24 cellular contexts compared by ENCODE assay signal in the genomic region with DNA sequence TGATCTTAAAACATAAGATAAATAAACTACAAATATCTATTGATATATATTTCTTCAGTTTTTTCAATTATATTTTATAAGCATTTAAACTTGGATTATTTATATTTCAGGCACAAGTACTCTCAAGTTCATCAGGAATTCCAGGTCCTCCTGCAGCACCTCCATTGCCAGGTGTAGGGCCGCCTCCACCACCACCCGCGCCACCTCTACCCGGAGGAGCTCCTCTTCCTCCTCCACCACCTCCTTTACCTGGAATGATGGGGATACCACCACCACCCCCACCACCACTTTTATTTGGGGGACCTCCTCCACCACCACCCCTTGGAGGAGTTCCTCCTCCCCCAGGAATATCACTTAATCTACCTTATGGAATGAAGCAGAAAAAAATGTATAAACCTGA.
"Had no signal": no experiment of that assay in that cellular context is flagged by ENCODE, and none has a peak within 500 bp of the region (broad histone marks: within the 10 kb centered on the region; RNA-seq: fewer than 3 reads in every experiment).

No MANE protein-coding gene starts in this region.

- H3K27ac Mint-ChIP-seq: stimulated activated effector memory CD8-positive, alpha-beta T cell treated with anti-CD3 and anti-CD28 coated beads, Interleukin-12 subunit alpha, Interleukin-12 subunit beta, amount 100 ng/mL, for 72 hours; stimulated activated memory B cell treated with anti-CD40 and anti-IgM and Interleukin-4, amounts not matched to agents 10 μg/mL and 1 μg/mL and 100 μg/mL, for 72 hours; stimulated activated naive B cell treated with anti-CD40 and anti-IgM and Interleukin-4, amounts not matched to agents 10 μg/mL and 1 μg/mL and 100 μg/mL, for 72 hours; stimulated activated naive CD8-positive, alpha-beta T cell treated with anti-CD3 and anti-CD28 coated beads, Interleukin-15, amount 100 ng/mL, for 72 hours; stimulated activated naive CD8-positive, alpha-beta T cell treated with anti-CD3 and anti-CD28 coated beads, Interleukin-15, Interleukin-2, amounts not matched to agents 100 ng/mL and 50 ng/mL, for 24 hours; type B pancreatic cell had no signal

- H3K4me3 Mint-ChIP-seq: stimulated activated effector memory CD8-positive, alpha-beta T cell treated with anti-CD3 and anti-CD28 coated beads, Interleukin-12 subunit alpha, Interleukin-12 subunit beta, amount 100 ng/mL, for 72 hours; stimulated activated memory B cell treated with anti-CD40 and anti-IgM and Interleukin-4, amounts not matched to agents 10 μg/mL and 1 μg/mL and 100 μg/mL, for 72 hours; stimulated activated naive B cell treated with anti-CD40 and anti-IgM and Interleukin-4, amounts not matched to agents 10 μg/mL and 1 μg/mL and 100 μg/mL, for 72 hours; stimulated activated naive CD8-positive, alpha-beta T cell treated with anti-CD3 and anti-CD28 coated beads, Interleukin-15, amount 100 ng/mL, for 72 hours; stimulated activated naive CD8-positive, alpha-beta T cell treated with anti-CD3 and anti-CD28 coated beads, Interleukin-15, Interleukin-2, amounts not matched to agents 100 ng/mL and 50 ng/mL, for 24 hours; type B pancreatic cell had no signal

- DNase-seq: stimulated activated CD4-positive, alpha-beta T cell treated with anti-CD3 and anti-CD28 coated beads, Interleukin-2, amount 100 ng/mL, for 48 hours; stimulated activated CD4-positive, alpha-beta T cell treated with anti-CD3 and anti-CD28 coated beads, Interleukin-4, amount 100 ng/mL, for 1 hour; stimulated activated CD4-positive, alpha-beta T cell treated with anti-CD3 and anti-CD28 coated beads, Interleukin-4, amount 100 ng/mL, for 24 hours; stimulated activated CD4-positive, alpha-beta T cell treated with anti-CD3 and anti-CD28 coated beads, Interleukin-4, amount 100 ng/mL, for 4 hours; stimulated activated CD8-positive, alpha-beta memory T cell treated with anti-CD3 and anti-CD28 coated beads, Interleukin-4, amount 100 ng/mL, for 48 hours; stimulated activated naive B cell treated with anti-CD40 and anti-IgM and Interleukin-4, amounts not matched to agents 10 μg/mL and 1 μg/mL and 100 μg/mL, for 72 hours; stimulated activated naive CD4-positive, alpha-beta T cell; stimulated activated naive CD4-positive, alpha-beta T cell treated with Interleukin-2 at 50 U/mL for 16 hours; stimulated activated naive CD8-positive, alpha-beta T cell treated with anti-CD3 and anti-CD28 coated beads, Interleukin-15, amount 100 ng/mL, for 72 hours; stimulated activated naive CD8-positive, alpha-beta T cell treated with anti-CD3 and anti-CD28 coated beads, Interleukin-15, Interleukin-2, amounts not matched to agents 100 U/mL and 50 U/mL, for 24 hours; stomach; substantia nigra; testis; thyroid gland; tibial artery; transverse colon; trophoblast cell; upper lobe of right lung; uterus had no signal

- FAIRE-seq: urothelium cell line had no signal

- H3K27me3 Mint-ChIP-seq: stimulated activated memory B cell treated with anti-CD40 and anti-IgM and Interleukin-4, amounts not matched to agents 10 μg/mL and 1 μg/mL and 100 μg/mL, for 72 hours; stimulated activated naive B cell treated with anti-CD40 and anti-IgM and Interleukin-4, amounts not matched to agents 10 μg/mL and 1 μg/mL and 100 μg/mL, for 72 hours; stimulated activated naive CD8-positive, alpha-beta T cell treated with anti-CD3 and anti-CD28 coated beads, Interleukin-15, amount 100 ng/mL, for 72 hours; stimulated activated naive CD8-positive, alpha-beta T cell treated with anti-CD3 and anti-CD28 coated beads, Interleukin-15, Interleukin-2, amounts not matched to agents 100 ng/mL and 50 ng/mL, for 24 hours; type B pancreatic cell had no signal

- H3K4me1 Mint-ChIP-seq: stimulated activated effector memory CD8-positive, alpha-beta T cell treated with anti-CD3 and anti-CD28 coated beads, Interleukin-12 subunit alpha, Interleukin-12 subunit beta, amount 100 ng/mL, for 72 hours; stimulated activated naive B cell treated with anti-CD40 and anti-IgM and Interleukin-4, amounts not matched to agents 10 μg/mL and 1 μg/mL and 100 μg/mL, for 72 hours; stimulated activated naive CD8-positive, alpha-beta T cell treated with anti-CD3 and anti-CD28 coated beads, Interleukin-15, amount 100 ng/mL, for 72 hours had no signal
